Comparison of ENCODE assay signal across 15 cellular contexts in genomic region chr18:69956037-69956436, GRCh38. TPM values are rescaled to one million over a fixed set of nuclear protein-coding genes. Genes with fewer than 3 reads are reported as not detected.
DNase-seq lines count a peak whose midpoint lies in the region; ATAC-seq, FAIRE-seq and TF ChIP-seq lines count a peak whose summit lies in the region.
"Had no signal": no experiment of that assay in that cellular context is flagged by ENCODE, and none has a peak within 500 bp of the region (broad histone marks: within the 10 kb centered on the region; RNA-seq: fewer than 3 reads in every experiment).

No MANE protein-coding gene starts in this region.

- DNase-seq in BJ (ENCODE audit: low read depth) (peak; percentile 19), K562 (ENCODE audit: extremely low read depth in 1 of 4, low spot score in 3 of 4) (no peak), CD14-positive monocyte (ENCODE audit: low spot score) (no peak), NCI-H187 (lab: John Stamatoyannopoulos, UW) (no peak), NCI-H2081 (lab: John Stamatoyannopoulos, UW) (no peak), endothelial cell (ENCODE audit: low spot score) (no peak)
- DNase-seq: immature natural killer cell; Right ventricle myocardium superior; stimulated activated CD4-positive, alpha-beta T cell treated with anti-CD3 and anti-CD28 coated beads, Interleukin-4, amount 100 ng/mL, for 4 hours; testis had no signal

- H3K36me3 Mint-ChIP-seq in CD14-positive monocyte (peaks cover 0 to 3% of the 10 kb centered on the region in 2 donors), endothelial cell (ENCODE audit: low read depth, unreplicated experiment) (no peaks in the 10 kb centered on the region)

- no peaks in the 10 kb centered on the region for H3K9me1 ChIP-seq in K562 (ENCODE audit: control insufficient read depth, insufficient read depth, low read length)

- peak; percentile 36 for ATAC-seq in GM18873 (IDR thresholded peaks at IDR 0.05; ENCODE audit: low FRiP score, unreplicated experiment)
- peak; percentile 49 for ATAC-seq in HG02981 (IDR thresholded peaks at IDR 0.05; ENCODE audit: unreplicated experiment)
- peak; percentile 45 for ATAC-seq in K562

- TF ChIP-seq POLR2A in K562 (conservative IDR thresholded peaks at IDR 0.05), result no peak

- TF ChIP-seq CTCF in BJ (IDR thresholded peaks at IDR 0.05; ENCODE audit: insufficient read depth, low read depth, low read length) (no peak), K562 (IDR thresholded peaks at IDR 0.05 in 2 of 3, conservative IDR thresholded peaks at IDR 0.05 in 1 of 3; ENCODE audit: insufficient read depth in 2 of 3, low read depth in 1 of 3, low read length in 3 of 3) (no peak), CD14-positive monocyte (IDR thresholded peaks at IDR 0.05) (no peak), endothelial cell (IDR thresholded peaks at IDR 0.05; ENCODE audit: unreplicated experiment) (no peak)

- in situ Hi-C loops in K562 (cut with MboI), result no loop called here

- H3K27me3 ChIP-seq in BJ (ENCODE audit: control insufficient read depth, insufficient read depth, low read length) (no peaks in the 10 kb centered on the region), K562 (ENCODE audit: control insufficient read depth in 2 of 2, insufficient read depth in 2 of 2, low read length in 2 of 2) (no peaks in the 10 kb centered on the region)
- H3K27me3 ChIP-seq: neutrophil, testis had no signal

- H2AFZ ChIP-seq in K562 (ENCODE audit: low read depth, low read length), result no peak overlapping the region

- no peak for TF ChIP-seq EP300 in K562 (IDR thresholded peaks at IDR 0.05; ENCODE audit: low read length)

- CTCF ChIA-PET in BJ (lab: Yijun Ruan, JAX), result interaction anchor here (0.6 to 1.0 kb wide), 2 partner anchors 41 to 544 kb away, joined by 3 read pairs; no protein-coding TSS in a partner anchor
- CTCF ChIA-PET in K562 (lab: Yijun Ruan, JAX; ENCODE audit: low intra/inter-chr PET ratio), result no interaction called here

- H3K4me2 ChIP-seq in K562 (ENCODE audit: insufficient read depth, low read length), result no peak overlapping the region; the same call in 1 of the 2 replicates

- H3K4me3 Mint-ChIP-seq in CD14-positive monocyte (no peak overlapping the region), endothelial cell (ENCODE audit: unreplicated experiment) (no peak overlapping the region)

- H4K20me1 ChIP-seq in K562 (replicated peaks; ENCODE audit: control insufficient read depth, insufficient read depth, low read length), result no peaks in the 10 kb centered on the region

- peaks cover 0 to 10% of the 10 kb centered on the region in 2 experiments; a peak in 3 of 5 replicates for H3K4me1 ChIP-seq in K562 (replicated peaks in 1 of 2; ENCODE audit: control insufficient read depth in 2 of 2, insufficient read depth in 2 of 2, low read length in 2 of 2)
- H3K4me1 ChIP-seq: testis had no signal

- H3K27me3 Mint-ChIP-seq in CD14-positive monocyte (ENCODE audit: low read depth in 3 of 3) (no peaks in the 10 kb centered on the region), endothelial cell (ENCODE audit: unreplicated experiment) (peaks cover 3% of the 10 kb centered on the region)

- no peaks in the 10 kb centered on the region for H3K79me2 ChIP-seq in K562 (ENCODE audit: control insufficient read depth, insufficient read depth, low read length)

- FAIRE-seq in K562 (lab: Jason Lieb, UNC), result no peak
- FAIRE-seq: astrocyte had no signal

- H3K9me3 ChIP-seq in K562 (replicated peaks; ENCODE audit: control insufficient read depth, insufficient read depth, low read depth, low read length), result no peaks in the 10 kb centered on the region
- H3K9me3 ChIP-seq: neutrophil, testis had no signal

- no peak overlapping the region for H3K27ac Mint-ChIP-seq in CD14-positive monocyte
- H3K27ac Mint-ChIP-seq in endothelial cell (ENCODE audit: unreplicated experiment), result no peak overlapping the region

- no TSS peak for BruUV-seq in K562 (replicated peaks; lab: Mats Ljungman, UMichigan)

- POLR2A ChIA-PET in BJ (lab: Charles Lee) (no interaction called here), K562 (lab: Yijun Ruan, JAX) (interaction anchor here (1.0 kb wide), 1 partner anchor 47 kb away, joined by 3 read pairs; no protein-coding TSS in a partner anchor)

- H3K4me1 Mint-ChIP-seq in CD14-positive monocyte (peaks cover 2% of the 10 kb centered on the region), endothelial cell (ENCODE audit: unreplicated experiment) (peaks cover 12% of the 10 kb centered on the region)

- no peak overlapping the region for H3K9ac ChIP-seq in K562 (ENCODE audit: insufficient read depth in 1 of 2, low read depth in 2 of 2, low read length in 2 of 2)

- peaks cover 0 to 4% (median 0%) of the 10 kb centered on the region in 7 donors for H3K9me3 Mint-ChIP-seq in CD14-positive monocyte
- no peaks in the 10 kb centered on the region for H3K9me3 Mint-ChIP-seq in endothelial cell (ENCODE audit: unreplicated experiment)
- H3K9me3 Mint-ChIP-seq: immature natural killer cell had no signal

- H3K27ac ChIP-seq in K562 (ENCODE audit: extremely low read depth, low read depth, low read length), result no peak overlapping the region
- H3K27ac ChIP-seq: epithelial cell of prostate, neutrophil, testis had no signal

- no peak for TF ChIP-seq RAD21 in K562 (CRISPR knock-in tag; conservative IDR thresholded peaks at IDR 0.05 in 1 of 2, IDR thresholded peaks at IDR 0.05 in 1 of 2)

- intact Hi-C loops in K562 (cut with micrococcal nuclease), result no loop called here
- intact Hi-C loops in CD14-positive monocyte (cut with micrococcal nuclease), result loop anchor here in 1 of 2 donors (5.0 kb wide), 1 partner anchor 466 kb away; no protein-coding TSS in a partner anchor

- WGBS in K562 (ENCODE audit: insufficient coverage, low coverage, missing lambda C conversion rate), result 88% methylated on average over 2 of the region's 4 CpGs

- H3K4me3 ChIP-seq in BJ (ENCODE audit: low read depth, low read length) (no peak overlapping the region), K562 (no peak overlapping the region)
- H3K4me3 ChIP-seq: testis had no signal

- H3K36me3 ChIP-seq in BJ (ENCODE audit: control insufficient read depth, insufficient read depth, low read length), result no peaks in the 10 kb centered on the region
- H3K36me3 ChIP-seq in K562 (ENCODE audit: control insufficient read depth, insufficient read depth, low read length), result no peaks in the 10 kb centered on the region
- H3K36me3 ChIP-seq: neutrophil had no signal

TF ChIP-seq in K562, 482 proteins besides CTCF, POLR2A, EP300 and RAD21 (continues in another document):
- TF ChIP-seq TFAP4 (CRISPR knock-in tag; IDR thresholded peaks at IDR 0.05; ENCODE audit: borderline replicate concordance) (no peak), TRIM25 (IDR thresholded peaks at IDR 0.05; ENCODE audit: borderline replicate concordance) (no peak), PML (IDR thresholded peaks at IDR 0.05; ENCODE audit: low read length) (no peak), SPI1 (IDR thresholded peaks at IDR 0.05; ENCODE audit: borderline replicate concordance, low read depth, low read length) (no peak)

RNA-seq across cellular contexts. Expression of gene CD226, which starts 8.4 kb away (rescaled TPM):
- polyA plus RNA-seq in BJ (2011; rRNA removed) (0.13 and 0.53 TPM in 2 replicates), K562 (2011; rRNA removed) (1.1 and 1.2 TPM in 2 replicates), K562 (2014; fragmentation: Illumina TruSeq; extraction: Trizol) (0.82 and 1.00 TPM in 2 replicates), K562 (2014; fragmentation: Nextera tagmentation; extraction: Ambion mirVana) (under 1 TPM; 0.52 to 0.63 TPM), K562 (2014; rRNA removed) (0.50 and 0.80 TPM in 2 replicates), CD14-positive monocyte (1 to 10 TPM in 1 of 2 donors, under 1 TPM in 1; 0.53 to 1.1 TPM)
- polyA minus RNA-seq in BJ (2011; rRNA and poly(A)+ RNA removed), result 0.98 and 1.4 TPM in 2 replicates
- total RNA-seq in K562 (2011; cell fraction: chromatin; rRNA removed; ENCODE audit: low replicate concordance), result 1.9 and 6.0 TPM in 2 replicates
- 1.1 and 1.5 TPM in 2 replicates for total RNA-seq in K562 (2011; cell fraction: nucleolus; rRNA removed)
- 2.3 and 4.9 TPM in 2 replicates for total RNA-seq in K562 (2011; cell fraction: nucleoplasm; rRNA removed)
- total RNA-seq in K562 (2014; rRNA removed) (0.32 and 0.98 TPM in 2 replicates), K562 (2014; rRNA removed; fragmentation: Illumina TruSeq; extraction: Trizol) (1.2 and 1.6 TPM in 2 replicates), K562 (2015; rRNA removed; fragmentation: Illumina TruSeq; extraction: Trizol) (0.34 and 0.65 TPM in 2 replicates), K562 (2021) (1.7 and 2.0 TPM in 2 replicates), endothelial cell (ENCODE audit: unreplicated experiment) (0.80 TPM)
- 0.33 and 0.59 TPM in 2 replicates for polyA plus RNA-seq in K562 (2011; cell fraction: cytosol; rRNA removed)
- polyA plus RNA-seq in K562 (2011; cell fraction: nucleus; rRNA removed), result 1.2 and 1.9 TPM in 2 replicates
- 0.77 and 1.3 TPM in 2 replicates for polyA plus RNA-seq in K562 (2012)
- 2.6 and 2.7 TPM in 2 replicates for polyA minus RNA-seq in K562 (2011; rRNA and poly(A)+ RNA removed)
- 2.0 TPM in 1 of 2 replicates, not detected in the other for polyA minus RNA-seq in K562 (2011; cell fraction: cytosol; rRNA and poly(A)+ RNA removed)
- polyA minus RNA-seq in K562 (2011; cell fraction: nucleus; rRNA and poly(A)+ RNA removed), result 0.67 and 0.81 TPM in 2 replicates
